ENCODE assay signal across 20 cellular contexts in the genomic region with DNA sequence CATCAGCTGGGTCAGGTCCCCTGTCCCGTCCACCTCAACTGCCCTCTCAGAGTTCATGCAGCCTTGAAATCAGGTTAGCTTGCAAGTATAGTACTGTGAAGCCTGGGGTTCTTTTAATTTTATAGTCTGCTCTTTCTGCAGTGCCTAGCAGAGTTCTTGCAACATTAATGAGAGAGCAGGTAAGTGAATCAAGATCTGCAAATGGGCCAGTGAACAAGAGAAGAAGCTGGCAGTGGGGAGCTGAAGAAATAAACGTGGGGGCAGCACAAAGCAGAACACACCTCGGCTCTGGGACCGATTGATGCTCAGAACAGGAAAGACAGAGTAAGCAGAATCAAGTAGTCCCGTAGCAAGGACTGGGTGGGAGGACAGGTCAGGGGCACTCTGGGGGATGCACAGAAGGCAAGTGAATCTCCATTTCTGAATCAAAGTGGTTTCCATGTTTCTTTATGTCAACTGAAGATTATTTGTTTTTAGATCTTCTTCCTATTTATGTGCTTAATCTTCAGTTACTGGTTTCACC.
"Had no signal": no experiment of that assay in that cellular context is flagged by ENCODE, and none has a peak within 500 bp of the region (broad histone marks: within the 10 kb centered on the region; RNA-seq: fewer than 3 reads in every experiment).

No MANE protein-coding gene starts in this region.

- H3K27me3 Mint-ChIP-seq: activated naive CD8-positive, alpha-beta T cell; dendritic cell treated with granulocyte-macrophage colony-stimulating factor and Interleukin-4, amounts not matched to agents 40 ng/mL and 50 ng/mL, for 4 days; progenitor cell of endocrine pancreas had no signal

- H3K27me3 ChIP-seq: cardiac muscle cell, esophagus muscularis mucosa, gastroesophageal sphincter, heart left ventricle, right atrium auricular region, upper lobe of right lung had no signal

- H3K4me1 ChIP-seq: esophagus muscularis mucosa, gastroesophageal sphincter, heart left ventricle, right atrium auricular region, upper lobe of right lung had no signal

- H3K36me3 Mint-ChIP-seq: activated naive CD8-positive, alpha-beta T cell; mesothelial cell of epicardium had no signal

- FAIRE-seq: endothelial cell of umbilical vein had no signal

- H3K4me3 ChIP-seq: cardiac muscle cell, esophagus muscularis mucosa, gastroesophageal sphincter, heart left ventricle, right atrium auricular region, upper lobe of right lung had no signal

- H3K27ac Mint-ChIP-seq: activated CD4-positive, alpha-beta memory T cell treated with anti-CD3 and anti-CD28 coated beads for 36 hours; activated naive CD8-positive, alpha-beta T cell; dendritic cell treated with granulocyte-macrophage colony-stimulating factor and Interleukin-4, amounts not matched to agents 40 ng/mL and 50 ng/mL, for 4 days; mesothelial cell of epicardium; progenitor cell of endocrine pancreas had no signal

- ATAC-seq: activated T-cell treated with anti-CD3 and anti-CD28 coated beads, Interleukin-2, amount 50 U/mL, for 4 hours; gastroesophageal sphincter; heart left ventricle; left lobe of liver; upper lobe of right lung had no signal

- H3K4me3 Mint-ChIP-seq: activated CD4-positive, alpha-beta memory T cell treated with anti-CD3 and anti-CD28 coated beads for 36 hours; activated naive CD8-positive, alpha-beta T cell; activated T-cell treated with anti-CD3 and anti-CD28 coated beads, Interleukin-2, amount 50 U/mL, for 4 hours; dendritic cell treated with granulocyte-macrophage colony-stimulating factor and Interleukin-4, amounts not matched to agents 40 ng/mL and 50 ng/mL, for 4 days; mesothelial cell of epicardium had no signal

- H3K36me3 ChIP-seq: cardiac muscle cell, esophagus muscularis mucosa, gastroesophageal sphincter, heart left ventricle, right atrium auricular region, upper lobe of right lung had no signal

- H3K9me3 ChIP-seq: esophagus muscularis mucosa, gastroesophageal sphincter, heart left ventricle, right atrium auricular region, upper lobe of right lung had no signal

- H3K4me1 Mint-ChIP-seq: mesothelial cell of epicardium had no signal

- H3K27ac ChIP-seq: cardiac muscle cell, esophagus muscularis mucosa, gastroesophageal sphincter, heart left ventricle, right atrium auricular region, upper lobe of right lung had no signal

- DNase-seq: activated CD4-positive, alpha-beta memory T cell treated with anti-CD3 and anti-CD28 coated beads for 36 hours; activated gamma-delta T cell; activated T-cell treated with anti-CD3 and anti-CD28 coated beads, Interleukin-2, amount 50 U/mL, for 4 hours; amygdala; effector memory CD4-positive, alpha-beta T cell; heart left ventricle; kidney; stimulated activated CD4-positive, alpha-beta T cell treated with anti-CD3 and anti-CD28 coated beads, Interleukin-2, amount 100 ng/mL, for 48 hours; T-helper 9 cell; upper lobe of right lung had no signal

- H3K9me3 Mint-ChIP-seq: activated CD4-positive, alpha-beta memory T cell treated with anti-CD3 and anti-CD28 coated beads for 36 hours; activated T-cell treated with anti-CD3 and anti-CD28 coated beads, Interleukin-2, amount 50 U/mL, for 4 hours; dendritic cell treated with granulocyte-macrophage colony-stimulating factor and Interleukin-4, amounts not matched to agents 40 ng/mL and 50 ng/mL, for 4 days had no signal
